2 cellular contexts compared by ENCODE assay signal in genomic region chr1:24944318-24944717, GRCh38.
TF ChIP-seq lines count a peak whose summit lies in the region.

No MANE protein-coding gene starts in this region.

TF ChIP-seq in GM12891, 5 proteins besides CTCF, POLR2A, EP300 and RAD21:
- TF ChIP-seq PAX5 (IDR thresholded peaks at IDR 0.05; ENCODE audit: insufficient read depth, low read length, severe bottlenecking) (no peak), TAF1 (IDR thresholded peaks at IDR 0.05; ENCODE audit: low read depth, low read length) (no peak), POU2F2 (IDR thresholded peaks at IDR 0.05; ENCODE audit: low read depth, low read length) (no peak), POLR2AphosphoS5 (IDR thresholded peaks at IDR 0.05; ENCODE audit: low read depth, low read length) (no peak; the same call in 1 of the 2 replicates), SPI1 (IDR thresholded peaks at IDR 0.05; ENCODE audit: low read depth, low read length) (no peak)

TF ChIP-seq in GM12878, 131 proteins besides CTCF, POLR2A, EP300 and RAD21 (continued from another document):
- TF ChIP-seq POLR2AphosphoS5 (IDR thresholded peaks at IDR 0.05; ENCODE audit: low read length) (peak; percentile 5; the same call in 1 of the 2 replicates), RAD51 (IDR thresholded peaks at IDR 0.05) (no peak)
